ENCODE assay signal across 8 cellular contexts in the genomic region with DNA sequence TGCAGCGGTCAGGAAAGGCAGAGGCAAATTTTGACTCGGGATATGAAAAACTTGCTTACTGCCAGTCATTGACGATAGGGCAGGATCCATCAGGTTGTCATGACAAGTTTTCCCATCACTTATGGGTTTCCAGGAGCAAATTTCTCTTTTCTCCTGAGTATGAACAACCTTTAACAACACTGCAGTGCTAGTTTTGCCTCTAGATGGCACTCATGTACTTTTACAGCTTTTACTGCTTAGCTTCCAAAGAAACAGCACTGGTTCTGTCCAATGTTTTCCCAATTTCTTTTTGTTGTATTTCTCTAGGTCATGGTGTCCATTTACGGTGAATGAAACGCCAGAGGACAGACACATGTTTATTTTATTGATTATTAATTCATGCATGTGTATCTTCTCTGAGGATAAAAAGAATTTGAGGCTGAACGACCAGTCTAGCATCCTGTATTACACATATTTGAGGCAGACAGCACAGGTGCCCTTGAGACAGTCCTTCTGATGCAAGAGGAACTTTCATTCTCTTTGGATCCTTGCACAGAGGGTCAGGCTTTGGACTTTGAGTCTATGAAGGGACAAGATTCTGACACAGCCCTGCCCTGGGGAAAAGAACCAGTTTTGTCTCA.
A peak's percentile ranks its signal among the peaks of the same experiment; 100 is the strongest.
DNase-seq lines count a peak whose midpoint lies in the region; ATAC-seq and TF ChIP-seq lines count a peak whose summit lies in the region.

No MANE protein-coding gene starts in this region.

- no peaks in the 10 kb centered on the region for H3K27me3 ChIP-seq in GM06990 (replicated peaks; ENCODE audit: control insufficient read depth, insufficient read depth, low read length)
- H3K27me3 ChIP-seq in SK-N-SH (ENCODE audit: insufficient read depth): no peaks in the 10 kb centered on the region; the same call in 1 of the 2 replicates

- H3K27me3 Mint-ChIP-seq in progenitor cell of endocrine pancreas: no peaks in the 10 kb centered on the region

- no peaks in the 10 kb centered on the region for H3K79me2 ChIP-seq in SK-N-SH (ENCODE audit: insufficient read depth)

- H3K27ac Mint-ChIP-seq in progenitor cell of endocrine pancreas: peak overlapping the region; percentile 19

- H3K9me3 ChIP-seq in SK-N-SH: no peaks in the 10 kb centered on the region

- H2AFZ ChIP-seq in SK-N-SH (ENCODE audit: low read depth): no peak overlapping the region

- TF ChIP-seq EP300 in SK-N-SH (IDR thresholded peaks at IDR 0.05; ENCODE audit: borderline replicate concordance in 1 of 2, low read depth in 1 of 2, low read length in 1 of 2): no peak

- H3K36me3 ChIP-seq in GM06990 (ENCODE audit: control insufficient read depth, insufficient read depth, low read length): no peaks in the 10 kb centered on the region
- no peaks in the 10 kb centered on the region for H3K36me3 ChIP-seq in SK-N-SH (replicated peaks in 1 of 2; ENCODE audit: control insufficient read depth in 1 of 2, insufficient read depth in 2 of 2, low read length in 1 of 2)

- no peaks in the 10 kb centered on the region for H3K9me2 ChIP-seq in SK-N-SH

- peak; percentile 93 for TF ChIP-seq RAD21 in SK-N-SH (IDR thresholded peaks at IDR 0.05; ENCODE audit: low read length)

- no peaks in the 10 kb centered on the region for H3K36me3 Mint-ChIP-seq in progenitor cell of endocrine pancreas (ENCODE audit: insufficient read depth)

- WGBS in SK-N-SH (ENCODE audit: low lambda C conversion rate): 11% methylated on average over 6 of the region's 6 CpGs

- H3K4me1 ChIP-seq in SK-N-SH (ENCODE audit: control insufficient read depth in 1 of 2, insufficient read depth in 2 of 2, low read depth in 1 of 2, low read length in 1 of 2): no peaks in the 10 kb centered on the region

- no peak for TF ChIP-seq POLR2A in NB4 (IDR thresholded peaks at IDR 0.05; ENCODE audit: extremely low read depth, insufficient read length)

- no peak for DNase-seq in GM06990 (ENCODE audit: extremely low read depth, insufficient read length)
- peak; percentile 43 for DNase-seq in NB4 (ENCODE audit: low read depth)
- peak; percentile 36 for DNase-seq in SK-N-SH
- peak; percentile 55 for DNase-seq in foreskin melanocyte
- no peak for DNase-seq in progenitor cell of endocrine pancreas (ENCODE audit: low spot score, unreplicated experiment)

- H3K4me3 Mint-ChIP-seq in progenitor cell of endocrine pancreas (ENCODE audit: low read depth): no peak overlapping the region

- no peak overlapping the region for H3K27ac ChIP-seq in 22Rv1
- no peak overlapping the region for H3K27ac ChIP-seq in SK-N-SH (ENCODE audit: low read depth in 2 of 2, low read length in 1 of 2)

- CTCF ChIA-PET in SK-N-SH (lab: Yijun Ruan, JAX): interaction anchor here (0.6 to 4.9 kb wide), 53 partner anchors 9 to 507 kb away, joined by 3 to 191 read pairs (median 3); no protein-coding TSS in a partner anchor

- TF ChIP-seq CTCF in 22Rv1 (IDR thresholded peaks at IDR 0.05) (peak; percentile 86), GM06990 (IDR thresholded peaks at IDR 0.05; ENCODE audit: insufficient read depth, low read length, poor library complexity, severe bottlenecking) (peak; percentile 81), NB4 (IDR thresholded peaks at IDR 0.05; ENCODE audit: low read depth, low read length) (peak; percentile 68), SK-N-SH (IDR thresholded peaks at IDR 0.05) (peak; percentile 86), progenitor cell of endocrine pancreas (IDR thresholded peaks at IDR 0.05; ENCODE audit: unreplicated experiment) (peak; percentile 97)

- no peak overlapping the region for H3K9ac ChIP-seq in SK-N-SH

- no peak overlapping the region for H3K4me2 ChIP-seq in SK-N-SH

- no peaks in the 10 kb centered on the region for H3K9me3 Mint-ChIP-seq in progenitor cell of endocrine pancreas (ENCODE audit: low read depth)

- H3F3A ChIP-seq in SK-N-SH (replicated peaks; ENCODE audit: insufficient read depth): no peaks in the 10 kb centered on the region

- peaks cover 32% of the 10 kb centered on the region for H3K4me1 Mint-ChIP-seq in progenitor cell of endocrine pancreas (ENCODE audit: low read depth)

- ATAC-seq in HG03135 (IDR thresholded peaks at IDR 0.05; ENCODE audit: unreplicated experiment): no peak
- ATAC-seq in GM19463 (IDR thresholded peaks at IDR 0.05; ENCODE audit: unreplicated experiment): no peak

- POLR2A ChIA-PET in SK-N-SH (lab: Yijun Ruan, JAX): no interaction called here

- 0 out of 2 replicates have a peak, but pooled peaks cover 2% of the 10 kb centered on the region for H4K20me1 ChIP-seq in SK-N-SH (ENCODE audit: insufficient read depth)

- H3K4me3 ChIP-seq in GM06990 (replicated peaks; ENCODE audit: low read depth, low read length) (no peak overlapping the region), NB4 (ENCODE audit: low read depth, low read length) (no peak overlapping the region), SK-N-SH (ENCODE audit: low read depth in 2 of 2, low read length in 1 of 2) (no peak overlapping the region)

TF ChIP-seq in SK-N-SH, 30 proteins besides CTCF, POLR2A, EP300 and RAD21:
- TF ChIP-seq SMC3 (IDR thresholded peaks at IDR 0.05; ENCODE audit: low read depth, low read length): peak; percentile 69
- no peak for TF ChIP-seq REST (IDR thresholded peaks at IDR 0.05; ENCODE audit: low read depth, low read length)

Comparison
In these comparisons a context has a peak if more than half of its experiments do, and no peak if none do; other contexts are left out.
1. DNase-seq: peak in NB4 (single experiment), SK-N-SH (single experiment) and foreskin melanocyte (single experiment); none in GM06990 (single experiment) and progenitor cell of endocrine pancreas (single experiment).
2. Peak in every context shown above with its lines, with median percentiles within 50 percentile points of each other: CTCF ChIP-seq.